ENCODE assay signal across 10 cellular contexts in the genomic region with DNA sequence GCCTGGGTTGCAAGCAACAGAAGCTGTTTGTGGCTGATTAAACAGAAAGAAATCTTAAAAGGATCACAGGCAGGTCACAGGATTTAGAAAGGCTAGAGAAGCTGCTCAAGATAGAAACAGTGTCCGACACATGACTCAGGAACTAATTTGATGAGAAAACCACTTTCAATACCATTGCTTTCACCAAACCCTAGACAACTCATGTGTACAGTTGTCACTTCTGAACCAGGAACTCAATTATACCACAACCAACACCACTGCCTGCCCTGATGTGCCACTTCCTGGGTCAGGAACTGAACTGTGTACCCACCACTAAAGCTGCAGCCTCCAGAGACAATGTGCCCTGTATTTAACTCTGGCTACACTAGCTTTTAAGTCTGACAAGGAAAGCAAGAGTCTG. TPM values are rescaled to one million over a fixed set of nuclear protein-coding genes. Genes with fewer than 3 reads are reported as not detected.
A peak's percentile ranks its signal among the peaks of the same experiment; 100 is the strongest.
DNase-seq lines count a peak whose midpoint lies in the region; ATAC-seq and TF ChIP-seq lines count a peak whose summit lies in the region.
"Had no signal": no experiment of that assay in that cellular context is flagged by ENCODE, and none has a peak within 500 bp of the region (broad histone marks: within the 10 kb centered on the region; RNA-seq: fewer than 3 reads in every experiment).

No MANE protein-coding gene starts in this region.

- H3K27me3 Mint-ChIP-seq in IgD-negative memory B cell = no peaks in the 10 kb centered on the region
- no peaks in the 10 kb centered on the region for H3K27me3 Mint-ChIP-seq in central memory CD8-positive, alpha-beta T cell

- ATAC-seq in GM21390 (IDR thresholded peaks at IDR 0.05; ENCODE audit: unreplicated experiment) = peak; percentile 81
- ATAC-seq in central memory CD8-positive, alpha-beta T cell (replicated peaks; ENCODE audit: extremely low read depth, poor library complexity, severe bottlenecking) = peak; percentile 94

- H3K36me3 ChIP-seq in WERI-Rb-1 = no peaks in the 10 kb centered on the region; the same call in 1 of the 2 replicates
- H3K36me3 ChIP-seq: thoracic aorta had no signal

- H3K4me1 Mint-ChIP-seq in IgD-negative memory B cell = peaks cover 48 to 55% (median 52%) of the 10 kb centered on the region in 3 donors
- peaks cover 61% of the 10 kb centered on the region for H3K4me1 Mint-ChIP-seq in central memory CD8-positive, alpha-beta T cell

- H3K4me3 Mint-ChIP-seq in IgD-negative memory B cell = peak overlapping the region; percentile 41 to 84 (median 59)
- H3K4me3 Mint-ChIP-seq in central memory CD8-positive, alpha-beta T cell = peak overlapping the region; percentile 67

- peak overlapping the region; percentile 41 to 94 (median 67) for H3K27ac Mint-ChIP-seq in IgD-negative memory B cell
- peak overlapping the region; percentile 94 for H3K27ac Mint-ChIP-seq in central memory CD8-positive, alpha-beta T cell (ENCODE audit: low read depth)

- H3K4me3 ChIP-seq in GM12864 (ENCODE audit: low read depth, low read length) (no peak overlapping the region), WERI-Rb-1 (ENCODE audit: low read depth, low read length) (no peak overlapping the region)
- H3K4me3 ChIP-seq: thoracic aorta had no signal

- H3K9me3 Mint-ChIP-seq in IgD-negative memory B cell = peaks cover 1 to 5% (median 3%) of the 10 kb centered on the region in 3 donors
- no peaks in the 10 kb centered on the region for H3K9me3 Mint-ChIP-seq in central memory CD8-positive, alpha-beta T cell

- intact Hi-C loops in posterior vena cava (cut with DNase I) = no loop called here

- DNase-seq in GM12864 (ENCODE audit: low read depth) (peak; percentile 81), posterior vena cava (ENCODE audit: low spot score) (no peak), AG08395 (ENCODE audit: low spot score) (no peak), WERI-Rb-1 (no peak)
- peak in 1 of 2 donors; percentile 56 for DNase-seq in central memory CD8-positive, alpha-beta T cell (ENCODE audit: low spot score in 2 of 2)
- no peak for DNase-seq in activated CD4-positive, CD25-positive, alpha-beta regulatory T cell (lab: John Stamatoyannopoulos, UW)

- peaks cover 6% of the 10 kb centered on the region for H3K36me3 Mint-ChIP-seq in IgD-negative memory B cell
- peaks cover 5% of the 10 kb centered on the region for H3K36me3 Mint-ChIP-seq in central memory CD8-positive, alpha-beta T cell (ENCODE audit: insufficient read depth)

- TF ChIP-seq CTCF in GM12864 (IDR thresholded peaks at IDR 0.05; ENCODE audit: low read depth, low read length, missing control alignments) = no peak
- no peak for TF ChIP-seq CTCF in WERI-Rb-1 (IDR thresholded peaks at IDR 0.05; ENCODE audit: low read depth, low read length)

- H3K27me3 ChIP-seq in WERI-Rb-1 (ENCODE audit: insufficient read depth, low read depth, severe bottlenecking) = no peaks in the 10 kb centered on the region

- H3K27ac ChIP-seq in WERI-Rb-1 = no peak overlapping the region
- H3K27ac ChIP-seq: thoracic aorta had no signal

- no peaks in the 10 kb centered on the region for H3K9me3 ChIP-seq in WERI-Rb-1 (ENCODE audit: severe bottlenecking)
- H3K9me3 ChIP-seq: thoracic aorta had no signal

RNA-seq across cellular contexts. Expression of a gene that starts 6.9 kb away (rescaled TPM):
- 8.0 TPM for polyA plus RNA-seq in IgD-negative memory B cell
- 100 to 1,000 TPM; 162 to 201 TPM for total RNA-seq in posterior vena cava

RNA-seq across cellular contexts. Expression of a gene that starts 7.0 kb away (rescaled TPM):
- 11.6 TPM for polyA plus RNA-seq in IgD-negative memory B cell
- 1 to 10 TPM; 4.9 to 5.3 TPM for total RNA-seq in posterior vena cava

RNA-seq across cellular contexts. Expression of a gene that starts 56.0 kb away (rescaled TPM):
- not detected for polyA plus RNA-seq in IgD-negative memory B cell
- total RNA-seq in posterior vena cava = not detected
- total RNA-seq: thoracic aorta had no signal
- polyA plus RNA-seq: keratinocyte had no signal
